Comparison of ENCODE assay signal across 8 cellular contexts in the genomic region with DNA sequence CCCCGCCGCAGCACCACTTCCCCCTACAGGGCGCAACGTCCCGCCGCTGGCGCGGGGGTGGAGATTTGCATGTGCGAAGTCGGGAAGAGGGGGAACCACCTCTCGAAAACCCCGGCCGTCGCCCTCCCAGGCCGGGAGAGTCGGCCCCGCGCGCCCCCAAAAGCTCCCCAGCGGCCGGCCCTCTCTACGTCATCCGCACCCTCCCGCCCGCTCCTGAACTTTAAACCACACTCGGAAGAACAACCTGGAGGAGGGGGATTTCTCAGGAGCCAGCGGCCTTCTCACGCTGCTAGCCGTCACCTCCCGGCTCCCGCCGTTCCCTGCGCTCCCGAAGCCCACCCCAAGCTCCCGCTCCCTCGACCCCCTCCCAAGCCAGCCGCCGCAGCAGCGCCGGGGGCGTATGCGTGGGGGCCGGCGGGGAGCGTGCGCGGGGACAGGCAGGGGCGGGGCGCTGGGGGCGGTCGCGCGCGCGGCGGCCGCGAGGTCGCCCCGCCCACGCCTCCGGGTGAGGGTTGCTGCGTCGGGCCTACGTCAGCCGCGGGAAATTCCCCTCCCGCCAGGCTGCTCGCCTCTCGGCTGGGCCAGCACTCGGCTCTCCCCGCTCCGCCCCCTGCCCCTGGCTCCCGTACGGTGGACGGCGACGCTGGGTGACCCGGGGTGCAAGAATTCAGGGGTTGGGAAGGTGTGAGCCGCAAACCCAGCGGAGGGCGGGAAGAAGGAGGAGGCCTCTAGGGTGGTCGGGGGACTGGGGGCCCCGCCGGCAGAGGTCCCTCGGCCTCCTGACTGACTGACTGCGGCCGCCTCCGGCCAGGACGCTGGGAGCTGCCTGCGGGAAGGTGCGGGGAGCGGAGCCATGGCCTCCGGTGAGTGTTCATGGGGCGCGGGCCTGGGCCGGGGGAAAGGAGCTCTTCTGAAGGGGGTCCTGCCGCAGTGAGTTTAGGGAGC. TPM values are rescaled to one million over a fixed set of nuclear protein-coding genes. Genes with fewer than 3 reads are reported as not detected.
DNase-seq lines count a peak whose midpoint lies in the region; ATAC-seq and TF ChIP-seq lines count a peak whose summit lies in the region.

Gene REL, plus strand, starts transcription at position 587 of the 945 bp plus-strand sequence. Its CDS starts 267 bp downstream, at position 854.

- H3K4me3 Mint-ChIP-seq in activated T-cell treated with anti-CD3 and anti-CD28 coated beads, Interleukin-2, amount 50 U/mL, for 4 hours: peak within 1 kb of the TSS; percentile 99

- peak; percentile 57 for TF ChIP-seq EP300 in esophagus muscularis mucosa (IDR thresholded peaks at IDR 0.05)

- peak within 1 kb of the TSS; percentile 44 for H4K5ac ChIP-seq in IMR-90 (ENCODE audit: low read depth, low read length)

- 0 out of 2 replicates have a peak, but pooled peaks have one; percentile 1 for TF ChIP-seq RAD21 in IMR-90 (IDR thresholded peaks at IDR 0.05; ENCODE audit: low read length)

- H3K4me1 Mint-ChIP-seq in activated T-cell treated with anti-CD3 and anti-CD28 coated beads, Interleukin-2, amount 50 U/mL, for 4 hours (ENCODE audit: low read depth): peaks cover 24% of the 10 kb centered on the region

- H3K56ac ChIP-seq in IMR-90 (ENCODE audit: extremely low read depth, insufficient read depth, low read length): peak within 1 kb of the TSS; percentile 79

- peak within 1 kb of the TSS; percentile 76 for H3K18ac ChIP-seq in IMR-90 (ENCODE audit: low read depth, low read length)

- H2AK5ac ChIP-seq in IMR-90 (ENCODE audit: low read depth, low read length): no peak within 1 kb of the TSS

- no peaks in the 10 kb centered on the region for H3K9me3 Mint-ChIP-seq in activated T-cell treated with anti-CD3 and anti-CD28 coated beads, Interleukin-2, amount 50 U/mL, for 4 hours

- POLR2A ChIA-PET in IMR-90 (lab: Charles Lee; ENCODE audit: unreplicated experiment): no interaction called here
- POLR2A ChIA-PET in PC-9 (lab: Charles Lee; ENCODE audit: unreplicated experiment): interaction anchor here (0.6 kb wide), 1 partner anchor 948 kb away, joined by 4 read pairs; no protein-coding TSS in a partner anchor

- H3K9me1 ChIP-seq in IMR-90 (ENCODE audit: insufficient read depth, low read length): no peaks in the 10 kb centered on the region

- H2AFZ ChIP-seq in IMR-90 (replicated peaks; ENCODE audit: low read length, poor library complexity): peak within 1 kb of the TSS; percentile 98
- H2AFZ ChIP-seq in PC-9: peak within 1 kb of the TSS; percentile 96

- H3K4me2 ChIP-seq in IMR-90 (ENCODE audit: low read depth, low read length): peak within 1 kb of the TSS; percentile 91
- peak within 1 kb of the TSS; percentile 93 for H3K4me2 ChIP-seq in PC-9

- H2BK5ac ChIP-seq in IMR-90 (ENCODE audit: low read depth, low read length, poor library complexity, severe bottlenecking): peak within 1 kb of the TSS; percentile 91

- peak within 1 kb of the TSS; percentile 65 to 87 for H4K8ac ChIP-seq in IMR-90 (ENCODE audit: low read depth in 2 of 2, low read length in 2 of 2)

- peak; percentile 78 for DNase-seq in DMS53 treated with DMSO at 0.1 percent for 48 hours (lab: John Stamatoyannopoulos, UW; ENCODE audit: unreplicated experiment)
- DNase-seq in IMR-90: peak; percentile 92
- DNase-seq in PC-9: peak; percentile 74 to 92
- peak; percentile 90 for DNase-seq in activated T-cell treated with anti-CD3 and anti-CD28 coated beads, Interleukin-2, amount 50 U/mL, for 4 hours
- DNase-seq in esophagus muscularis mucosa (ENCODE audit: extremely low spot score): peak; percentile 96
- peak; percentile 73 for DNase-seq in stimulated activated CD8-positive, alpha-beta memory T cell treated with anti-CD3 and anti-CD28 coated beads, Interleukin-7, amount 100 ng/mL, for 24 hours (ENCODE audit: low read depth)

- H3K23ac ChIP-seq in IMR-90 (ENCODE audit: low read depth, low read length): peak within 1 kb of the TSS; percentile 44; the same call in 1 of the 2 replicates

- H2AK9ac ChIP-seq in IMR-90 (replicated peaks; ENCODE audit: low read depth, low read length, poor library complexity): peak within 1 kb of the TSS; percentile 38

- no peak within 1 kb of the TSS for H2BK15ac ChIP-seq in IMR-90 (ENCODE audit: low read depth, low read length)

- peak within 1 kb of the TSS; percentile 33; the same call in 1 of the 2 replicates for H2BK120ac ChIP-seq in IMR-90 (ENCODE audit: low read depth, low read length)

- H3K9me2 ChIP-seq in PC-9 (ENCODE audit: insufficient read depth): no peaks in the 10 kb centered on the region

- H4K20me1 ChIP-seq in IMR-90 (ENCODE audit: insufficient read depth, low read length): no peaks in the 10 kb centered on the region
- no peaks in the 10 kb centered on the region for H4K20me1 ChIP-seq in PC-9 (ENCODE audit: insufficient read depth)

- H2BK20ac ChIP-seq in IMR-90 (ENCODE audit: low read depth, low read length): no peak within 1 kb of the TSS

- peaks cover 2 to 12% of the 10 kb centered on the region in 2 experiments; a peak in 2 of 4 replicates for H3K79me1 ChIP-seq in IMR-90 (ENCODE audit: low read depth in 1 of 2, low read length in 2 of 2)

- peak within 1 kb of the TSS; percentile 19 for H4K91ac ChIP-seq in IMR-90 (ENCODE audit: insufficient read depth, low read depth, low read length)

- H3K9me3 ChIP-seq in IMR-90 (ENCODE audit: control insufficient read depth, insufficient read depth, low read length) (no peaks in the 10 kb centered on the region), PC-9 (ENCODE audit: insufficient read depth, low read depth) (no peaks in the 10 kb centered on the region), esophagus muscularis mucosa (no peaks in the 10 kb centered on the region), muscle layer of duodenum (ENCODE audit: control insufficient read depth in 1 of 2, low read length in 2 of 2) (no peaks in the 10 kb centered on the region)

- CTCF ChIA-PET in IMR-90 (lab: Yijun Ruan, JAX): interaction anchor here (0.6 kb wide), 1 partner anchor 1732 kb away, joined by 3 read pairs; no protein-coding TSS in a partner anchor
- CTCF ChIA-PET in PC-9 (lab: Charles Lee): interaction anchor here (0.5 kb wide), 1 partner anchor 386 kb away, joined by 4 read pairs; no protein-coding TSS in a partner anchor

- H3K4me1 ChIP-seq in IMR-90 (ENCODE audit: control insufficient read depth, insufficient read depth, low read length): no peaks in the 10 kb centered on the region; the same call in 1 of the 2 replicates
- peaks cover 36% of the 10 kb centered on the region for H3K4me1 ChIP-seq in PC-9 (replicated peaks; ENCODE audit: insufficient read depth)
- peaks cover 12 to 45% (median 40%) of the 10 kb centered on the region in 4 donors for H3K4me1 ChIP-seq in esophagus muscularis mucosa
- peaks cover 13 to 16% of the 10 kb centered on the region in 2 donors for H3K4me1 ChIP-seq in muscle layer of duodenum (ENCODE audit: control insufficient read depth in 1 of 2, insufficient read depth in 2 of 2, low read length in 2 of 2)

- no peaks in the 10 kb centered on the region for H3K27me3 Mint-ChIP-seq in activated T-cell treated with anti-CD3 and anti-CD28 coated beads, Interleukin-2, amount 50 U/mL, for 4 hours (ENCODE audit: low read depth)

- peaks cover 15% of the 10 kb centered on the region for H3K36me3 Mint-ChIP-seq in activated T-cell treated with anti-CD3 and anti-CD28 coated beads, Interleukin-2, amount 50 U/mL, for 4 hours (ENCODE audit: insufficient read depth)

- peak within 1 kb of the TSS; percentile 72 for H3K4ac ChIP-seq in IMR-90 (ENCODE audit: low read depth, low read length)

- TF ChIP-seq CTCF in IMR-90 (conservative IDR thresholded peaks at IDR 0.05; ENCODE audit: low read depth, low read length) (peak; percentile 26; the same call in 1 of the 2 replicates), PC-9 (conservative IDR thresholded peaks at IDR 0.05) (no peak; the same call in 1 of the 2 replicates), esophagus muscularis mucosa (IDR thresholded peaks at IDR 0.05) (peak in 2 of 3 experiments; percentile 4 to 35)

- 1% methylated on average over 18 of the region's 98 CpGs; no CpG with 5 or more reads in 1 of the 2 experiments for WGBS in IMR-90 (ENCODE audit: extremely low coverage in 2 of 2, insufficient read length in 1 of 2), 2 experiments
- 2% methylated on average over 38 of the region's 98 CpGs for WGBS in esophagus muscularis mucosa

- peak within 1 kb of the TSS; percentile 85 for H3K14ac ChIP-seq in IMR-90 (replicated peaks; ENCODE audit: low read depth, low read length)

- TF ChIP-seq POLR2A in IMR-90 (IDR thresholded peaks at IDR 0.05; ENCODE audit: low read depth, low read length) (peak; percentile 94), esophagus muscularis mucosa (IDR thresholded peaks at IDR 0.05; ENCODE audit: low read depth) (peak; percentile 64)

- in situ Hi-C loops in IMR-90 (cut with MboI; ENCODE audit: low sequenced_read_pairs): no loop called here

- peak within 1 kb of the TSS; percentile 94 for H3K27ac ChIP-seq in IMR-90 (ENCODE audit: insufficient read depth, low read length)
- peak within 1 kb of the TSS; percentile 83 for H3K27ac ChIP-seq in PC-9
- H3K27ac ChIP-seq in esophagus muscularis mucosa (replicated peaks in 1 of 4): peak within 1 kb of the TSS; percentile 93 to 99 (median 98)
- peak within 1 kb of the TSS; percentile 99 for H3K27ac ChIP-seq in muscle layer of duodenum (ENCODE audit: low read length)

- no TSS peak for BruUV-seq in IMR-90 (replicated peaks; lab: Mats Ljungman, UMichigan)
- BruUV-seq in PC-9 (replicated peaks; lab: Mats Ljungman, UMichigan): TSS peak; percentile 92

- H3K79me2 ChIP-seq in PC-9 (ENCODE audit: low read depth): peaks cover 43% of the 10 kb centered on the region

- no peaks in the 10 kb centered on the region for H3K27me3 ChIP-seq in IMR-90 (ENCODE audit: control insufficient read depth, insufficient read depth, low read length)
- no peaks in the 10 kb centered on the region for H3K27me3 ChIP-seq in PC-9 (ENCODE audit: insufficient read depth, low read depth)
- H3K27me3 ChIP-seq in esophagus muscularis mucosa: no peaks in the 10 kb centered on the region
- H3K27me3 ChIP-seq in muscle layer of duodenum (ENCODE audit: low read depth, low read length): no peaks in the 10 kb centered on the region

- peak within 1 kb of the TSS; percentile 91 for H3K9ac ChIP-seq in IMR-90 (ENCODE audit: low read depth, low read length)

- H3K4me3 ChIP-seq in IMR-90 (ENCODE audit: insufficient read depth, low read depth, low read length) (peak within 1 kb of the TSS; percentile 65), PC-9 (peak within 1 kb of the TSS; percentile 78), esophagus muscularis mucosa (peak within 1 kb of the TSS; percentile 75 to 93 (median 90)), muscle layer of duodenum (ENCODE audit: low read depth in 1 of 2, low read length in 2 of 2) (peak within 1 kb of the TSS; percentile 86 to 98)

- H3F3A ChIP-seq in PC-9 (ENCODE audit: insufficient read depth, low read depth): peaks cover 22% of the 10 kb centered on the region

- dilution Hi-C loops in IMR-90 (cut with HindIII; ENCODE audit: low sequenced_read_pairs, unreplicated experiment): no loop called here

- ATAC-seq in GM21529 (IDR thresholded peaks at IDR 0.05; ENCODE audit: unreplicated experiment) (peak; percentile 76), IMR-90 (ENCODE audit: low read depth) (peak; percentile 96)
- peak; percentile 89 for ATAC-seq in activated T-cell treated with anti-CD3 and anti-CD28 coated beads, Interleukin-2, amount 50 U/mL, for 4 hours

- intact Hi-C loops in IMR-90 (cut with micrococcal nuclease): loop anchor here (1.0 to 10.0 kb wide), 2 partner anchors 87 to 176 kb away; no protein-coding TSS in a partner anchor
- intact Hi-C loops in PC-9 (cut with micrococcal nuclease; ENCODE audit: unreplicated experiment): loop anchor here (2.0 to 5.0 kb wide), 3 partner anchors 74 to 136 kb away; partner anchors contain the start of gene PEX13
- intact Hi-C loops in esophagus muscularis mucosa (cut with DNase I): loop anchor here (5.0 kb wide), 1 partner anchor 136 kb away; the partner anchor contains the start of genes PEX13 and PUS10

- H3K36me3 ChIP-seq in IMR-90 (ENCODE audit: control insufficient read depth, insufficient read depth, low read length) (no peaks in the 10 kb centered on the region), PC-9 (ENCODE audit: low read depth) (no peaks in the 10 kb centered on the region), esophagus muscularis mucosa (no peaks in the 10 kb centered on the region), muscle layer of duodenum (ENCODE audit: control insufficient read depth in 1 of 2, insufficient read depth in 2 of 2, low read length in 2 of 2) (peaks cover 0 to 8% of the 10 kb centered on the region in 2 donors)

RNA-seq across cellular contexts. Expression of gene REL, which starts in this region (rescaled TPM):
- 4.3 and 5.3 TPM in 2 replicates for total RNA-seq in IMR-90 (2012; rRNA removed)
- polyA plus RNA-seq in IMR-90 (2012; rRNA removed): 1.2 and 1.3 TPM in 2 replicates
- polyA plus RNA-seq in IMR-90 (2012; cell fraction: cytosol; rRNA removed): 0.12 and 0.21 TPM in 2 replicates
- 0.38 and 3.6 TPM in 2 replicates for polyA plus RNA-seq in IMR-90 (2012; cell fraction: nucleus; rRNA removed; ENCODE audit: low replicate concordance)
- total RNA-seq in PC-9 (2021): 12.5 and 13.3 TPM in 2 replicates
- total RNA-seq in activated T-cell treated with anti-CD3 and anti-CD28 coated beads, Interleukin-2, amount 50 U/mL, for 4 hours: 10 to 100 TPM; 75.5 to 92.2 (median 78.1) TPM
- 10 to 100 TPM in 1 of 4 donors, 1 to 10 TPM in 3; 9.1 to 16.2 (median 9.5) TPM for total RNA-seq in esophagus muscularis mucosa

Comparison
In these comparisons a context has a peak if more than half of its experiments do, and no peak if none do; other contexts are left out.
1. Peak in every context shown above with its lines: DNase-seq, ATAC-seq, H3K4me3 ChIP-seq and H3K27ac ChIP-seq.